ENCODE assay signal across 1 cellular context in genomic region chr6:155488197-155488596, GRCh38.
TF ChIP-seq lines count a peak whose summit lies in the region.

No MANE protein-coding gene starts in this region.

TF ChIP-seq in HepG2, 621 proteins besides CTCF, POLR2A, EP300 and RAD21:
- TF ChIP-seq ZHX1 (CRISPR knock-in tag; IDR thresholded peaks at IDR 0.05; ENCODE audit: low read depth): 0 out of 2 replicates have a peak, but pooled peaks have one; percentile 20
- 0 out of 2 replicates have a peak, but pooled peaks have one; percentile 28 for TF ChIP-seq GFI1 (CRISPR knock-in tag; IDR thresholded peaks at IDR 0.05; ENCODE audit: borderline replicate concordance)
- TF ChIP-seq ZNF687 (CRISPR knock-in tag; IDR thresholded peaks at IDR 0.05): peak; percentile 60
- TF ChIP-seq ZNF124 (CRISPR knock-in tag; IDR thresholded peaks at IDR 0.05): 0 out of 2 replicates have a peak, but pooled peaks have one; percentile 5
- 0 out of 2 replicates have a peak, but pooled peaks have one; percentile 27 for TF ChIP-seq ZNF609 (CRISPR knock-in tag; IDR thresholded peaks at IDR 0.05; ENCODE audit: borderline replicate concordance)
- peak; percentile 60 for TF ChIP-seq TBX2 (CRISPR knock-in tag; IDR thresholded peaks at IDR 0.05; ENCODE audit: borderline replicate concordance)
- peak; percentile 40; the same call in 1 of the 2 replicates for TF ChIP-seq ZNF556 (CRISPR knock-in tag; IDR thresholded peaks at IDR 0.05; ENCODE audit: borderline replicate concordance)
- 0 out of 2 replicates have a peak, but pooled peaks have one; percentile 46 for TF ChIP-seq ZBTB42 (CRISPR knock-in tag; IDR thresholded peaks at IDR 0.05)
- peak; percentile 77; the same call in 1 of the 2 replicates for TF ChIP-seq ZSCAN30 (CRISPR knock-in tag; IDR thresholded peaks at IDR 0.05)
- 0 out of 2 replicates have a peak, but pooled peaks have one; percentile 66 for TF ChIP-seq ZNF564 (CRISPR knock-in tag; IDR thresholded peaks at IDR 0.05)
- TF ChIP-seq BRD4 (CRISPR knock-in tag; IDR thresholded peaks at IDR 0.05): peak; percentile 56; the same call in 1 of the 2 replicates
- TF ChIP-seq PHF5A (CRISPR knock-in tag; IDR thresholded peaks at IDR 0.05; ENCODE audit: low read depth, unreplicated experiment): peak; percentile 36
- TF ChIP-seq ZFP91 (CRISPR knock-in tag; IDR thresholded peaks at IDR 0.05; ENCODE audit: borderline replicate concordance): peak; percentile 18; the same call in 1 of the 2 replicates
- 0 out of 2 replicates have a peak, but pooled peaks have one; percentile 33 for TF ChIP-seq MYPOP (CRISPR knock-in tag; IDR thresholded peaks at IDR 0.05)
- TF ChIP-seq ZNF44 (CRISPR knock-in tag; IDR thresholded peaks at IDR 0.05): 0 out of 2 replicates have a peak, but pooled peaks have one; percentile 11
- TF ChIP-seq ZNF615 (CRISPR knock-in tag; IDR thresholded peaks at IDR 0.05; ENCODE audit: borderline replicate concordance): peak; percentile 92; the same call in 1 of the 2 replicates
- TF ChIP-seq ZBTB38 (CRISPR knock-in tag; IDR thresholded peaks at IDR 0.05): peak; percentile 82
- peak; percentile 7 for TF ChIP-seq AGO2 (optimal IDR thresholded peaks at IDR 0.05; ENCODE audit: low read depth, low read length)
- TF ChIP-seq RBM22 (optimal IDR thresholded peaks at IDR 0.05; ENCODE audit: low read length): peak; percentile 34
- 0 out of 2 replicates have a peak, but pooled peaks have one; percentile 65 for TF ChIP-seq AFF4 (CRISPR knock-in tag; IDR thresholded peaks at IDR 0.05)
- TF ChIP-seq ZNF781 (CRISPR knock-in tag; IDR thresholded peaks at IDR 0.05; ENCODE audit: borderline replicate concordance, not compliant biosample characterization): peak; percentile 53
- TF ChIP-seq POLR2G (IDR thresholded peaks at IDR 0.05; ENCODE audit: low read depth, low read length): peak; percentile 39
- TF ChIP-seq SALL1 (CRISPR knock-in tag; IDR thresholded peaks at IDR 0.05): peak; percentile 30; the same call in 1 of the 2 replicates
- 0 out of 2 replicates have a peak, but pooled peaks have one; percentile 62 for TF ChIP-seq ZNF747 (CRISPR knock-in tag; IDR thresholded peaks at IDR 0.05; ENCODE audit: borderline replicate concordance)
- TF ChIP-seq ZNF543 (CRISPR knock-in tag; IDR thresholded peaks at IDR 0.05): 0 out of 2 replicates have a peak, but pooled peaks have one; percentile 63
- TF ChIP-seq ZNF382 (CRISPR knock-in tag; IDR thresholded peaks at IDR 0.05; ENCODE audit: borderline replicate concordance): 0 out of 2 replicates have a peak, but pooled peaks have one; percentile 55
- 0 out of 2 replicates have a peak, but pooled peaks have one; percentile 30 for TF ChIP-seq ZNF788 (CRISPR knock-in tag; IDR thresholded peaks at IDR 0.05; ENCODE audit: borderline replicate concordance)
